In the genomic region with DNA sequence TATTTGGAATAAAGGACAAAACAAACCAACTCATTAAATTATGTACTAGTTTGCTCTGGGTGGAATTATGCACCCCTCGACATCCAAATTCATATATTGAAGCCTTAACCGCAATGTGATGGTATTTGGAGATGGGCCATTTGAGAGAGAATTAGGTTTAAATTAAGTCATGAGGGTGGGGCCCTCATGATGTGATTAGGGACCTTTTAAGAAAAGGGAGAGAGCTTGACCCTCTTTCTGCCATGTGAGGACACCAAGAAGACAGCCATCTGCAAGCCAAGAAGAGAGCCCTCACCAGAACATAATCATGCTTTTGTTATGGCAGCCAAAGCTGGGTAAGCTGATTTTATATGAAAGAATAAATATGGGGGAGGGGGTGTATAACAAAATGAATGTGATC, we compare ENCODE assay signal across 8 cellular contexts. TPM values are rescaled to one million over a fixed set of nuclear protein-coding genes. Genes with fewer than 3 reads are reported as not detected.
A peak's percentile ranks its signal among the peaks of the same experiment; 100 is the strongest.
DNase-seq lines count a peak whose midpoint lies in the region; ATAC-seq and TF ChIP-seq lines count a peak whose summit lies in the region.

No MANE protein-coding gene starts in this region.

- H3K4me3 Mint-ChIP-seq in activated T-cell treated with anti-CD3 and anti-CD28 coated beads, Interleukin-2, amount 50 U/mL, for 72 hours = peak overlapping the region; percentile 96 to 100
- H3K4me3 Mint-ChIP-seq in T-cell = peak overlapping the region; percentile 91 to 96 (median 96)

- peak overlapping the region; percentile 77 to 85 for H3K4me3 ChIP-seq in foreskin fibroblast (ENCODE audit: low read depth in 1 of 2, low read length in 2 of 2)

- CTCF ChIA-PET in T-cell (lab: Charles Lee) = interaction anchor here in 1 of 2 donors (0.5 to 1.4 kb wide), 2 partner anchors 9 to 152 kb away, joined by 3 to 5 read pairs; no protein-coding TSS in a partner anchor

- DNase-seq in activated T-cell treated with anti-CD3 and anti-CD28 coated beads, Interleukin-2, amount 50 U/mL, for 72 hours = no peak
- DNase-seq in activated T-cell treated with anti-CD3 and anti-CD28 coated beads for 4 hours (no peak), T-cell (no peak), foreskin fibroblast (no peak)
- DNase-seq in stimulated activated CD4-positive, alpha-beta T cell treated with anti-CD3 and anti-CD28 coated beads, Interleukin-1b, Interleukin-23, amount 100 ng/mL, for 48 hours = no peak

- no peak for ATAC-seq in activated T-cell treated with anti-CD3 and anti-CD28 coated beads, Interleukin-2, amount 50 U/mL, for 72 hours (replicated peaks in 1 of 2)
- ATAC-seq in T-cell (replicated peaks in 1 of 4) = no peak
- no peak for ATAC-seq in HG03342 (IDR thresholded peaks at IDR 0.05; ENCODE audit: unreplicated experiment)
- no peak for ATAC-seq in HG03378 (IDR thresholded peaks at IDR 0.05; ENCODE audit: unreplicated experiment)

- peaks cover 51% of the 10 kb centered on the region for H3K4me1 Mint-ChIP-seq in activated T-cell treated with anti-CD3 and anti-CD28 coated beads, Interleukin-2, amount 50 U/mL, for 72 hours (ENCODE audit: low read depth)
- peaks cover 39 to 43% (median 40%) of the 10 kb centered on the region in 3 donors for H3K4me1 Mint-ChIP-seq in T-cell

- peak overlapping the region; percentile 100 for H3K27ac Mint-ChIP-seq in activated T-cell treated with anti-CD3 and anti-CD28 coated beads, Interleukin-2, amount 50 U/mL, for 72 hours
- peak overlapping the region in 1 of 2 donors; percentile 55 for H3K27ac Mint-ChIP-seq in T-cell

- POLR2A ChIA-PET in T-cell (lab: Charles Lee) = interaction anchor here in 1 of 2 donors (0.7 to 0.8 kb wide), 2 partner anchors 9 to 1769 kb away, joined by 3 to 11 read pairs; no protein-coding TSS in a partner anchor

- H3K36me3 Mint-ChIP-seq in activated T-cell treated with anti-CD3 and anti-CD28 coated beads, Interleukin-2, amount 50 U/mL, for 72 hours (ENCODE audit: insufficient read depth in 2 of 2) = peaks cover 6 to 9% of the 10 kb centered on the region in 2 donors
- no peaks in the 10 kb centered on the region for H3K36me3 Mint-ChIP-seq in T-cell

- H3K9me3 Mint-ChIP-seq in activated T-cell treated with anti-CD3 and anti-CD28 coated beads, Interleukin-2, amount 50 U/mL, for 72 hours = no peaks in the 10 kb centered on the region
- H3K9me3 Mint-ChIP-seq in T-cell = no peaks in the 10 kb centered on the region

- peaks cover 6% of the 10 kb centered on the region for H3K27me3 Mint-ChIP-seq in activated T-cell treated with anti-CD3 and anti-CD28 coated beads, Interleukin-2, amount 50 U/mL, for 72 hours (ENCODE audit: low read depth)
- H3K27me3 Mint-ChIP-seq in T-cell = no peaks in the 10 kb centered on the region

- TF ChIP-seq CTCF in foreskin fibroblast (IDR thresholded peaks at IDR 0.05; ENCODE audit: low read depth, low read length) = no peak

- peak overlapping the region; percentile 27 for H3K27ac ChIP-seq in temporal lobe (ENCODE audit: low read depth, low read length)

RNA-seq across cellular contexts. Expression of gene C16orf87, which starts 2.0 kb away (rescaled TPM):
- total RNA-seq in activated T-cell treated with anti-CD3 and anti-CD28 coated beads, Interleukin-2, amount 50 U/mL, for 72 hours = 10 to 100 TPM; 18.1 to 21.4 TPM
- 10 to 100 TPM in 2 of 5 donors, 1 to 10 TPM in 3; 5.2 to 15.6 (median 7.2) TPM for total RNA-seq in T-cell
- 23.8 TPM for total RNA-seq in temporal lobe

RNA-seq across cellular contexts. Expression of gene GPT2, which starts 55.2 kb away (rescaled TPM):
- 10 to 100 TPM; 36.5 to 38.2 TPM for total RNA-seq in activated T-cell treated with anti-CD3 and anti-CD28 coated beads, Interleukin-2, amount 50 U/mL, for 72 hours
- total RNA-seq in T-cell = 1 to 10 TPM in 3 of 5 donors, under 1 TPM in 2; 0.40 to 4.7 (median 2.1) TPM
- 16.5 TPM for total RNA-seq in temporal lobe
